In the genomic region with DNA sequence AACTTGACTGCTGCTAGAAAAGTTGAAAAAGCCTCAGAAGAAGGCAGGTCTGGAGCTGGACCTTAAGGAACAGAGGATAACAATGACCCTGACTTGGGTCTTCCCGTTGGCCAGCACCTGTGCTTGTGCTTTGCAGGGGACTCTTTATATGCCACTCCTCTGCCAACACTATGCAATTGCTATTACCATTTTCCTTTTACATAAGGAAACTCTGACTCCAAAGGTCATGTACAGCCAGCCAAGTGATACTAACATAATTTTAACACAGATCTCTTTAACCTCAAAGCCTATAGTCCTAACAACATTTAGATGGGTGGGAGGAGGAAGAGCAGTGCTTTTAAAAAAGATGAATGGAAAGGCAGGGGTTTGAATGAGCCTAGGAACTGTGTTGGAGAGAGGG, we compare ENCODE assay signal across 18 cellular contexts.
A peak's percentile ranks its signal among the peaks of the same experiment; 100 is the strongest.
DNase-seq lines count a peak whose midpoint lies in the region; ATAC-seq and TF ChIP-seq lines count a peak whose summit lies in the region.
"Had no signal": no experiment of that assay in that cellular context is flagged by ENCODE, and none has a peak within 500 bp of the region (broad histone marks: within the 10 kb centered on the region; RNA-seq: fewer than 3 reads in every experiment).

No MANE protein-coding gene starts in this region.

- intact Hi-C loops in mucosa of descending colon (cut with DNase I, micrococcal nuclease): no loop called here

- DNase-seq in HT-29 (ENCODE audit: low spot score) (peak; percentile 36), mucosa of descending colon (peak in 1 of 3 donors; percentile 61), H4 (ENCODE audit: low spot score) (no peak), EL (no peak)
- no peak for DNase-seq in activated naive CD8-positive, alpha-beta T cell treated with anti-CD3 and anti-CD28 coated beads, Interleukin-2, amount 50 U/mL, for 24 hours
- DNase-seq: CD8-positive, alpha-beta T cell; KG1; MV-4-11; NCI-H1417 treated with DMSO at 0.1 percent for 48 hours; NCI-H187 treated with DMSO at 0.1 percent for 48 hours; NCI-H226; NCI-H524; RPMI8226; SHP77 treated with DMSO at 0.1 percent for 48 hours had no signal

- ATAC-seq in activated naive CD8-positive, alpha-beta T cell treated with anti-CD3 and anti-CD28 coated beads, Interleukin-2, amount 50 U/mL, for 24 hours: peak; percentile 71
- ATAC-seq in mucosa of descending colon (peak; percentile 84), HG03469 (IDR thresholded peaks at IDR 0.05; ENCODE audit: unreplicated experiment) (no peak)
- ATAC-seq: A549; CD8-positive, alpha-beta T cell had no signal

- no peaks in the 10 kb centered on the region for H3K36me3 ChIP-seq in mucosa of descending colon (ENCODE audit: low read depth)
- H3K36me3 ChIP-seq: BLaER1 had no signal

- H3K4me1 Mint-ChIP-seq in activated naive CD8-positive, alpha-beta T cell treated with anti-CD3 and anti-CD28 coated beads, Interleukin-2, amount 50 U/mL, for 24 hours: peaks cover 19% of the 10 kb centered on the region
- H3K4me1 Mint-ChIP-seq in stimulated activated naive CD8-positive, alpha-beta T cell treated with anti-CD3 and anti-CD28 coated beads, Interleukin-15, Interleukin-2, amounts not matched to agents 100 ng/mL and 50 ng/mL, for 24 hours (ENCODE audit: low read depth): peaks cover 22% of the 10 kb centered on the region

- peaks cover 2% of the 10 kb centered on the region for H3K27me3 Mint-ChIP-seq in activated naive CD8-positive, alpha-beta T cell treated with anti-CD3 and anti-CD28 coated beads, Interleukin-2, amount 50 U/mL, for 24 hours
- H3K27me3 Mint-ChIP-seq in stimulated activated naive CD8-positive, alpha-beta T cell treated with anti-CD3 and anti-CD28 coated beads, Interleukin-15, Interleukin-2, amounts not matched to agents 100 ng/mL and 50 ng/mL, for 24 hours: peaks cover 3% of the 10 kb centered on the region

- no peaks in the 10 kb centered on the region for H3K9me3 Mint-ChIP-seq in activated naive CD8-positive, alpha-beta T cell treated with anti-CD3 and anti-CD28 coated beads, Interleukin-2, amount 50 U/mL, for 24 hours
- no peaks in the 10 kb centered on the region for H3K9me3 Mint-ChIP-seq in stimulated activated naive CD8-positive, alpha-beta T cell treated with anti-CD3 and anti-CD28 coated beads, Interleukin-15, Interleukin-2, amounts not matched to agents 100 ng/mL and 50 ng/mL, for 24 hours
- H3K9me3 Mint-ChIP-seq: CD8-positive, alpha-beta T cell had no signal

- TF ChIP-seq CTCF in mucosa of descending colon (IDR thresholded peaks at IDR 0.05): no peak

- peaks cover 17% of the 10 kb centered on the region for H3K4me1 ChIP-seq in mucosa of descending colon (ENCODE audit: low read depth)

- peak overlapping the region; percentile 58 for H3K27ac Mint-ChIP-seq in activated naive CD8-positive, alpha-beta T cell treated with anti-CD3 and anti-CD28 coated beads, Interleukin-2, amount 50 U/mL, for 24 hours
- H3K27ac Mint-ChIP-seq in stimulated activated naive CD8-positive, alpha-beta T cell treated with anti-CD3 and anti-CD28 coated beads, Interleukin-15, Interleukin-2, amounts not matched to agents 100 ng/mL and 50 ng/mL, for 24 hours: peak overlapping the region; percentile 93
- H3K27ac Mint-ChIP-seq: CD8-positive, alpha-beta T cell had no signal

- H3K9me3 ChIP-seq in mucosa of descending colon: no peaks in the 10 kb centered on the region
- H3K9me3 ChIP-seq: A549, BLaER1 had no signal

- H3K4me3 Mint-ChIP-seq in activated naive CD8-positive, alpha-beta T cell treated with anti-CD3 and anti-CD28 coated beads, Interleukin-2, amount 50 U/mL, for 24 hours: peak overlapping the region; percentile 50
- no peak overlapping the region for H3K4me3 Mint-ChIP-seq in stimulated activated naive CD8-positive, alpha-beta T cell treated with anti-CD3 and anti-CD28 coated beads, Interleukin-15, Interleukin-2, amounts not matched to agents 100 ng/mL and 50 ng/mL, for 24 hours
- H3K4me3 Mint-ChIP-seq: CD8-positive, alpha-beta T cell had no signal

- H3K36me3 Mint-ChIP-seq in activated naive CD8-positive, alpha-beta T cell treated with anti-CD3 and anti-CD28 coated beads, Interleukin-2, amount 50 U/mL, for 24 hours (ENCODE audit: low read depth): no peaks in the 10 kb centered on the region
- no peaks in the 10 kb centered on the region for H3K36me3 Mint-ChIP-seq in stimulated activated naive CD8-positive, alpha-beta T cell treated with anti-CD3 and anti-CD28 coated beads, Interleukin-15, Interleukin-2, amounts not matched to agents 100 ng/mL and 50 ng/mL, for 24 hours (ENCODE audit: low read depth)
- H3K36me3 Mint-ChIP-seq: CD8-positive, alpha-beta T cell had no signal

- H3K4me3 ChIP-seq in mucosa of descending colon: no peak overlapping the region
- H3K4me3 ChIP-seq: A549, BLaER1 had no signal
